23 cellular contexts compared by ENCODE assay signal in the genomic region with DNA sequence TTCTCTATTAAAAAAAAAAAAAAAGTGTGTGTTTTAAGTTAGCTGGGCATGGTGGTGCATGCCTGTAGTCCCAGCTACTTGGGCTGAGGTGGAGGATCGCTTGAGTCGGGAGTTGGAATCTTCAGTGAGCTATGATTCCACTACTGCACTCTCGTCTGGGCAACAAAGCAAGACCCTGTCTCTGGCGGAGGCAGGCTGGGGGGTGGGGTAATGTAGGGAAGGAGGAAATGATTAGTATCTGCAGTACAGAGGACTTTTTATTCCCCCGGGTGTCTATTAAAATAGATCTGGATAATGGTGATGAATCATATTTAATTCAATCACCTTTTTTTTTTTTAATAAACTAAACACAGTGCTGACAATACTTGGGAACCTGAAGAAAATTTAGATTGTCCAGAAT. TPM values are rescaled to one million over a fixed set of nuclear protein-coding genes. Genes with fewer than 3 reads are reported as not detected.
DNase-seq lines count a peak whose midpoint lies in the region; ATAC-seq and TF ChIP-seq lines count a peak whose summit lies in the region.
"Had no signal": no experiment of that assay in that cellular context is flagged by ENCODE, and none has a peak within 500 bp of the region (broad histone marks: within the 10 kb centered on the region; RNA-seq: fewer than 3 reads in every experiment).

No MANE protein-coding gene starts in this region.

- in situ Hi-C loops in SK-MEL-5 (cut with HindIII; ENCODE audit: low pct_unique_long_range_greater_than_20kb, low sequenced_read_pairs) = no loop called here

- peaks cover 97% of the 10 kb centered on the region for H4K20me1 ChIP-seq in BLaER1

- peak overlapping the region; percentile 36 for H3K27ac Mint-ChIP-seq in activated CD8-positive, alpha-beta T cell treated with anti-CD3 and anti-CD28 coated beads for 36 hours
- H3K27ac Mint-ChIP-seq in activated CD8-positive, alpha-beta T cell treated with anti-CD3 and anti-CD28 coated beads, Interleukin-2, amount 10 ng/mL, durations not matched to agents 7 days and 5 days = no peak overlapping the region
- no peak overlapping the region for H3K27ac Mint-ChIP-seq in nephron progenitor cell

- H3K36me3 Mint-ChIP-seq in activated CD8-positive, alpha-beta T cell treated with anti-CD3 and anti-CD28 coated beads for 36 hours (ENCODE audit: low read depth) = peaks cover 80% of the 10 kb centered on the region
- peaks cover 82% of the 10 kb centered on the region for H3K36me3 Mint-ChIP-seq in activated CD8-positive, alpha-beta T cell treated with anti-CD3 and anti-CD28 coated beads, Interleukin-2, amount 10 ng/mL, durations not matched to agents 7 days and 5 days (ENCODE audit: low read depth)
- H3K36me3 Mint-ChIP-seq in nephron progenitor cell (ENCODE audit: low read depth) = peaks cover 87% of the 10 kb centered on the region

- no peak overlapping the region for H3K4me3 Mint-ChIP-seq in activated CD8-positive, alpha-beta T cell treated with anti-CD3 and anti-CD28 coated beads for 36 hours
- H3K4me3 Mint-ChIP-seq in activated CD8-positive, alpha-beta T cell treated with anti-CD3 and anti-CD28 coated beads, Interleukin-2, amount 10 ng/mL, durations not matched to agents 7 days and 5 days = no peak overlapping the region
- H3K4me3 Mint-ChIP-seq in nephron progenitor cell = no peak overlapping the region

- no peaks in the 10 kb centered on the region for H3K27me3 ChIP-seq in BLaER1
- H3K27me3 ChIP-seq: SJCRH30 had no signal

- H3K9ac ChIP-seq in BLaER1 = peak overlapping the region; percentile 38; the same call in 1 of the 2 replicates
- H3K9ac ChIP-seq: KMS-11 had no signal

- H3K9me3 Mint-ChIP-seq in activated CD8-positive, alpha-beta T cell treated with anti-CD3 and anti-CD28 coated beads for 36 hours = no peaks in the 10 kb centered on the region
- no peaks in the 10 kb centered on the region for H3K9me3 Mint-ChIP-seq in activated CD8-positive, alpha-beta T cell treated with anti-CD3 and anti-CD28 coated beads, Interleukin-2, amount 10 ng/mL, durations not matched to agents 7 days and 5 days (ENCODE audit: insufficient read depth)
- no peaks in the 10 kb centered on the region for H3K9me3 Mint-ChIP-seq in nephron progenitor cell
- H3K9me3 Mint-ChIP-seq: CD4-positive, alpha-beta memory T cell had no signal

- intact Hi-C loops in activated CD8-positive, alpha-beta T cell treated with anti-CD3 and anti-CD28 coated beads for 36 hours (cut with micrococcal nuclease) = loop anchor here (10.0 kb wide), 1 partner anchor 157 kb away; no protein-coding TSS in a partner anchor

- TF ChIP-seq CTCF in activated CD8-positive, alpha-beta T cell treated with anti-CD3 and anti-CD28 coated beads for 36 hours (IDR thresholded peaks at IDR 0.05) = no peak
- TF ChIP-seq CTCF in nephron progenitor cell (IDR thresholded peaks at IDR 0.05) = no peak

- peak overlapping the region; percentile 32; the same call in 1 of the 2 replicates for H3K27ac ChIP-seq in BLaER1
- H3K27ac ChIP-seq: A549, KMS-11, SJCRH30 had no signal

- no peaks in the 10 kb centered on the region for H3K9me3 ChIP-seq in BLaER1
- H3K9me3 ChIP-seq: A549, SJCRH30 had no signal

- H3K4me3 ChIP-seq in BLaER1 = no peak overlapping the region
- H3K4me3 ChIP-seq: A549, SJCRH30 had no signal

- DNase-seq in activated CD8-positive, alpha-beta T cell treated with anti-CD3 and anti-CD28 coated beads for 36 hours = no peak
- DNase-seq in activated CD8-positive, alpha-beta T cell treated with anti-CD3 and anti-CD28 coated beads, Interleukin-2, amount 10 ng/mL, durations not matched to agents 7 days and 5 days = no peak
- peak; percentile 80 for DNase-seq in SK-MEL-5 (ENCODE audit: low read depth, low spot score)
- DNase-seq in foreskin melanocyte = peak; percentile 81
- no peak for DNase-seq in nephron progenitor cell
- no peak for DNase-seq in kidney glomerular epithelial cell (lab: John Stamatoyannopoulos, UW)
- DNase-seq: Calu3; CD4-positive, alpha-beta memory T cell; DMS153; GOT3; HCEC 1CT; IMR-90; MV-4-11; NCI-H1105 treated with DMSO at 0.1 percent for 48 hours; NCI-H2029 treated with DMSO at 0.1 percent for 48 hours; NCI-H226; NCI-H524; OCI-M1; SJCRH30 had no signal

- H3K36me3 ChIP-seq in BLaER1 = peaks cover 77% of the 10 kb centered on the region

- CTCF ChIA-PET in activated CD8-positive, alpha-beta T cell treated with anti-CD3 and anti-CD28 coated beads for 36 hours (lab: Charles Lee) = interaction anchor here (0.6 to 1.0 kb wide), 2 partner anchors 8 to 162 kb away, joined by 3 read pairs; no protein-coding TSS in a partner anchor
- CTCF ChIA-PET in activated CD8-positive, alpha-beta T cell treated with anti-CD3 and anti-CD28 coated beads, Interleukin-2, amount 10 ng/mL, durations not matched to agents 7 days and 5 days (lab: Charles Lee) = interaction anchor here (1.0 to 1.6 kb wide), 3 partner anchors 10 to 157 kb away, joined by 3 to 6 read pairs (median 3); no protein-coding TSS in a partner anchor

- H3K4me2 ChIP-seq in BLaER1 = peak overlapping the region; percentile 89
- H3K4me2 ChIP-seq: A549, KMS-11 had no signal

- H3K4me1 ChIP-seq in BLaER1 = peaks cover 46% of the 10 kb centered on the region

- H3K4me1 Mint-ChIP-seq in activated CD8-positive, alpha-beta T cell treated with anti-CD3 and anti-CD28 coated beads for 36 hours (ENCODE audit: low read depth) = peaks cover 51% of the 10 kb centered on the region
- peaks cover 57% of the 10 kb centered on the region for H3K4me1 Mint-ChIP-seq in activated CD8-positive, alpha-beta T cell treated with anti-CD3 and anti-CD28 coated beads, Interleukin-2, amount 10 ng/mL, durations not matched to agents 7 days and 5 days (ENCODE audit: low read depth)
- peaks cover 48% of the 10 kb centered on the region for H3K4me1 Mint-ChIP-seq in nephron progenitor cell

- no peaks in the 10 kb centered on the region for H3K27me3 Mint-ChIP-seq in activated CD8-positive, alpha-beta T cell treated with anti-CD3 and anti-CD28 coated beads for 36 hours
- no peaks in the 10 kb centered on the region for H3K27me3 Mint-ChIP-seq in activated CD8-positive, alpha-beta T cell treated with anti-CD3 and anti-CD28 coated beads, Interleukin-2, amount 10 ng/mL, durations not matched to agents 7 days and 5 days (ENCODE audit: low read depth)
- peaks cover 3% of the 10 kb centered on the region for H3K27me3 Mint-ChIP-seq in nephron progenitor cell (ENCODE audit: low read depth, poor library complexity)
- H3K27me3 Mint-ChIP-seq: CD4-positive, alpha-beta memory T cell had no signal

- no peak for ATAC-seq in activated CD8-positive, alpha-beta T cell treated with anti-CD3 and anti-CD28 coated beads for 36 hours
- ATAC-seq in activated CD8-positive, alpha-beta T cell treated with anti-CD3 and anti-CD28 coated beads, Interleukin-2, amount 10 ng/mL, durations not matched to agents 7 days and 5 days = no peak
- ATAC-seq in HG03571 (IDR thresholded peaks at IDR 0.05; ENCODE audit: unreplicated experiment) = no peak
- ATAC-seq: A549 had no signal

- POLR2A ChIA-PET in activated CD8-positive, alpha-beta T cell treated with anti-CD3 and anti-CD28 coated beads for 36 hours (lab: Charles Lee) = interaction anchor here (0.8 to 19.0 kb wide), 6 partner anchors 8 to 128 kb away, joined by 3 to 588 read pairs (median 3); a partner anchor contains a TSS
- POLR2A ChIA-PET in activated CD8-positive, alpha-beta T cell treated with anti-CD3 and anti-CD28 coated beads, Interleukin-2, amount 10 ng/mL, durations not matched to agents 7 days and 5 days (lab: Charles Lee) = interaction anchor here (0.7 to 2.8 kb wide), 5 partner anchors 11 to 317 kb away, joined by 3 to 12 read pairs (median 3); a partner anchor contains a TSS

RNA-seq across cellular contexts. Expression of a gene that starts 6.5 kb away (rescaled TPM):
- 100 to 1,000 TPM; 313 to 320 TPM for total RNA-seq in activated CD8-positive, alpha-beta T cell treated with anti-CD3 and anti-CD28 coated beads for 36 hours
- 100 to 1,000 TPM; 254 to 269 TPM for total RNA-seq in activated CD8-positive, alpha-beta T cell treated with anti-CD3 and anti-CD28 coated beads, Interleukin-2, amount 10 ng/mL, durations not matched to agents 7 days and 5 days
- total RNA-seq in SK-MEL-5 (2014; rRNA removed; shearing (Covaris generic)) = 484 and 490 TPM in 2 replicates
- 329 and 389 TPM in 2 replicates for polyA plus RNA-seq in SK-MEL-5 (2015; cell fraction: cytosol; rRNA removed)
- 1,341 and 1,703 TPM in 2 replicates for polyA plus RNA-seq in SK-MEL-5 (2015; cell fraction: nucleus; rRNA removed)

RNA-seq across cellular contexts. Expression of a gene that starts 7.5 kb away (rescaled TPM):
- total RNA-seq in activated CD8-positive, alpha-beta T cell treated with anti-CD3 and anti-CD28 coated beads for 36 hours = 100 to 1,000 TPM; 871 to 893 TPM
- total RNA-seq in activated CD8-positive, alpha-beta T cell treated with anti-CD3 and anti-CD28 coated beads, Interleukin-2, amount 10 ng/mL, durations not matched to agents 7 days and 5 days = 100 to 1,000 TPM; 882 to 899 TPM
- 201 and 235 TPM in 2 replicates for total RNA-seq in SK-MEL-5 (2014; rRNA removed; shearing (Covaris generic))
- 870 and 929 TPM in 2 replicates for polyA plus RNA-seq in SK-MEL-5 (2015; cell fraction: cytosol; rRNA removed)
- 1,335 and 1,362 TPM in 2 replicates for polyA plus RNA-seq in SK-MEL-5 (2015; cell fraction: nucleus; rRNA removed)

RNA-seq across cellular contexts. Expression of a gene that starts 56.0 kb away (rescaled TPM):
- total RNA-seq in activated CD8-positive, alpha-beta T cell treated with anti-CD3 and anti-CD28 coated beads for 36 hours = 10 to 100 TPM; 21.5 to 22.6 TPM
- total RNA-seq in activated CD8-positive, alpha-beta T cell treated with anti-CD3 and anti-CD28 coated beads, Interleukin-2, amount 10 ng/mL, durations not matched to agents 7 days and 5 days = 10 to 100 TPM in 1 of 2 experiments, 1 to 10 TPM in 1; 9.7 to 10.4 TPM
- 8.2 and 9.3 TPM in 2 replicates for total RNA-seq in SK-MEL-5 (2014; rRNA removed; shearing (Covaris generic))
- polyA plus RNA-seq in SK-MEL-5 (2015; cell fraction: cytosol; rRNA removed) = 7.3 and 10.6 TPM in 2 replicates
- polyA plus RNA-seq in SK-MEL-5 (2015; cell fraction: nucleus; rRNA removed) = 2.0 and 3.8 TPM in 2 replicates
- total RNA-seq: SJCRH30 had no signal

Comparison
In these comparisons a context has a peak if more than half of its experiments do, and no peak if none do; other contexts are left out.
1. DNase-seq: peak in SK-MEL-5 (single experiment) and foreskin melanocyte (single experiment); none in activated CD8-positive, alpha-beta T cell treated with anti-CD3 and anti-CD28 coated beads for 36 hours (single experiment), activated CD8-positive, alpha-beta T cell treated with anti-CD3 and anti-CD28 coated beads, Interleukin-2, amount 10 ng/mL, durations not matched to agents 7 days and 5 days (single experiment), nephron progenitor cell (single experiment) and kidney glomerular epithelial cell (single experiment).